21 cellular contexts compared by ENCODE assay signal in the genomic region with DNA sequence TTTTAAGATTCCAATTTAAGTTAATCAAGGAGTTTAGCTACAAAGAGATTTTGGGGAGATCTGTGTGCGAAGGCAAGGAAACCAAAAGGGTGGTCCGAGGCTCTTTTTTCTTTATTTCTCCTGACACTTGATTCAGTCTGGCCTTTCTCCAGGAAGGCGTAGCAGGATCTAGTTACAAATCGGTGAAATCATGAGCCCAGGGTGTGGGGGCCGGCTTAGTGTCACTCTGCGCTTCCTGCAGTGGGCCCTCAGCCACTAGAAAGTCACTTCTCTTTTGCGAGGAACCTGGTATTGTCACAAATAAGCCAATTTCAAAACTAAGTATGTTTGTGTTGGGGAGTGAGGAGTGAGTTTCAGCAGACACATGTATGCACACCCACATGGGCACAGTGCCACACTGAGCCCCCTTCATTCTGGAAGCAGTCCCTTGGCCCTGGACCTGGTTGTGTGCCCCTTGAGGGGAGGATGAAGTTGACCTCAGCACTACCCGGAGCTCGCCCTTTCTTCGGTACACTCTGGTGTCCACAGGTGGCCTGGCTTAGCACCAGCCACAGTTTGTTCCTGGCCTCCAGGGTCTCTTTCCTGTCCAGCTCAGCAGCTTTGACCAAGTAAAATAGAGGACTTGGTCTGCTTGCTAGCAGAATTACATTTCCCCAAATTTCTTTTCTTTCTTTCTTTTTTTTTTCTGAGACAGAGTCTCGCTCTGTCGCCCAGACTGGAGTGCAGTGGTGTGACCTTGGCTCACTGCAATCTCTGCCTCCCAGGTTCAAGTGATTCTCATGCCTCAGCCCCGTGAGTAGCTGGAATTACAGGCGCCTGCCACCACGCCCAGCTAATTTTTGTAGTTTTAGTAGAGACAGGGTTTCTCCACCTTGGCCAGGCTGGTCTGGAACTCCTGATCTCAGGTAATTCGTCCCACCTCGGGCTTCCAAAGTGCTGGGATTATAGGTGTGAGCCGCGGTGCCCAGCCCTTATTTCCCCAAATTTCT.
DNase-seq lines count a peak whose midpoint lies in the region; ATAC-seq and TF ChIP-seq lines count a peak whose summit lies in the region.
"Had no signal": no experiment of that assay in that cellular context is flagged by ENCODE, and none has a peak within 500 bp of the region (broad histone marks: within the 10 kb centered on the region; RNA-seq: fewer than 3 reads in every experiment).

No MANE protein-coding gene starts in this region.

- intact Hi-C loops in Right ventricle myocardium inferior (cut with DNase I) (no loop called here), cardiac septum (cut with DNase I) (no loop called here), upper lobe of right lung (cut with DNase I) (no loop called here), OCI-LY7 (cut with micrococcal nuclease; ENCODE audit: unreplicated experiment) (no loop called here)

- H3K4me3 ChIP-seq in fibroblast of lung (replicated peaks in 1 of 4; ENCODE audit: control extremely low read depth in 1 of 4, insufficient read depth in 1 of 4, low read depth in 3 of 4, low read length in 4 of 4): no peak overlapping the region
- no peak overlapping the region for H3K4me3 ChIP-seq in upper lobe of right lung
- no peak overlapping the region for H3K4me3 ChIP-seq in OCI-LY7 (ENCODE audit: low read depth, low read length, poor library complexity, severe bottlenecking)

- DNase-seq in Right ventricle myocardium inferior (ENCODE audit: missing footprints): peak; percentile 13
- DNase-seq in cardiac septum (ENCODE audit: low spot score): no peak
- peak; percentile 31 to 46 for DNase-seq in fibroblast of lung (ENCODE audit: low read depth in 2 of 2)
- no peak for DNase-seq in upper lobe of right lung
- DNase-seq in activated CD4-positive, alpha-beta T cell treated with anti-CD3 and anti-CD28 coated beads for 48 hours: no peak
- no peak for DNase-seq in OCI-LY7 (ENCODE audit: low spot score)
- DNase-seq: ACHN; activated CD4-positive, CD25-positive, alpha-beta regulatory T cell treated with anti-CD3 and anti-CD28 coated beads, Interleukin-2, amount 50 U/mL, for 72 hours; activated naive CD8-positive, alpha-beta T cell treated with anti-CD3 and anti-CD28 coated beads, Interleukin-2, amount 50 U/mL, for 24 hours; CD4-positive, alpha-beta T cell; DMS53; Kasumi-1; NCI-H146; NCI-H524; PC-3 had no signal

- POLR2A ChIA-PET in OCI-LY7 (lab: Charles Lee): interaction anchor here (0.7 to 1.4 kb wide), 2 partner anchors 12 to 34 kb away, joined by 3 read pairs; no protein-coding TSS in a partner anchor

- H4K20me1 ChIP-seq in fibroblast of lung (ENCODE audit: control insufficient read depth, extremely low read depth, insufficient read depth, low read length) (no peaks in the 10 kb centered on the region), OCI-LY7 (ENCODE audit: insufficient read depth, low read length) (no peaks in the 10 kb centered on the region)

- peaks cover 15% of the 10 kb centered on the region for H3K4me1 ChIP-seq in fibroblast of lung (ENCODE audit: control insufficient read depth, extremely low read depth, insufficient read depth, low read length)
- peaks cover 9% of the 10 kb centered on the region for H3K4me1 ChIP-seq in upper lobe of right lung
- H3K4me1 ChIP-seq in OCI-LY7 (ENCODE audit: insufficient read depth, low read length, poor library complexity, severe bottlenecking): no peaks in the 10 kb centered on the region

- H3K9ac ChIP-seq in fibroblast of lung (ENCODE audit: insufficient read depth, low read length): no peak overlapping the region

- H3K27me3 ChIP-seq in fibroblast of lung (ENCODE audit: control insufficient read depth, insufficient read depth, low read length) (no peaks in the 10 kb centered on the region), upper lobe of right lung (no peaks in the 10 kb centered on the region)

- CTCF ChIA-PET in OCI-LY7 (lab: Charles Lee; ENCODE audit: unreplicated experiment): no interaction called here

- BruUV-seq in OCI-LY7 (replicated peaks; lab: Mats Ljungman, UMichigan): no TSS peak

- H3K27me3 Mint-ChIP-seq in nephron (ENCODE audit: low read depth): no peaks in the 10 kb centered on the region
- H3K27me3 Mint-ChIP-seq: activated naive CD8-positive, alpha-beta T cell treated with anti-CD3 and anti-CD28 coated beads, Interleukin-2, amount 50 U/mL, for 24 hours; memory B cell had no signal

- H3K27ac ChIP-seq in fibroblast of lung (ENCODE audit: insufficient read depth, low read length) (no peak overlapping the region), upper lobe of right lung (no peak overlapping the region), OCI-LY7 (ENCODE audit: low read depth, low read length, poor library complexity, severe bottlenecking) (no peak overlapping the region)

- H3K4me2 ChIP-seq in fibroblast of lung (ENCODE audit: extremely low read depth, insufficient read depth, low read length) (no peak overlapping the region), OCI-LY7 (ENCODE audit: low read length) (no peak overlapping the region)

- H3K4me3 Mint-ChIP-seq in nephron: no peak overlapping the region
- H3K4me3 Mint-ChIP-seq: activated naive CD8-positive, alpha-beta T cell treated with anti-CD3 and anti-CD28 coated beads, Interleukin-2, amount 50 U/mL, for 24 hours; activated T-helper 17 cell treated with anti-CD3 and anti-CD28 coated beads, Interleukin-2, amount 50 U/mL, for 72 hours; CD4-positive, alpha-beta T cell; memory B cell; stimulated activated naive CD8-positive, alpha-beta T cell treated with anti-CD3 and anti-CD28 coated beads, Interleukin-15, Interleukin-2, amounts not matched to agents 100 ng/mL and 50 ng/mL, for 24 hours; T-helper 2 cell treated with Interferon-gamma antibody and Interleukin-4, amounts not matched to agents 5 μg/mL and 100 μg/mL, for 36 hours had no signal

- H3K9me3 ChIP-seq in fibroblast of lung (ENCODE audit: control insufficient read depth, insufficient read depth, low read depth, low read length) (no peaks in the 10 kb centered on the region), upper lobe of right lung (no peaks in the 10 kb centered on the region), OCI-LY7 (ENCODE audit: low read length) (no peaks in the 10 kb centered on the region)

- H3K9me3 Mint-ChIP-seq in nephron: no peaks in the 10 kb centered on the region
- H3K9me3 Mint-ChIP-seq: activated naive CD8-positive, alpha-beta T cell treated with anti-CD3 and anti-CD28 coated beads, Interleukin-2, amount 50 U/mL, for 24 hours; activated T-helper 17 cell treated with anti-CD3 and anti-CD28 coated beads, Interleukin-2, amount 50 U/mL, for 72 hours; CD4-positive, alpha-beta T cell; memory B cell; stimulated activated naive CD8-positive, alpha-beta T cell treated with anti-CD3 and anti-CD28 coated beads, Interleukin-15, Interleukin-2, amounts not matched to agents 100 ng/mL and 50 ng/mL, for 24 hours; T-helper 2 cell treated with Interferon-gamma antibody and Interleukin-4, amounts not matched to agents 5 μg/mL and 100 μg/mL, for 36 hours had no signal

- TF ChIP-seq CTCF in fibroblast of lung (conservative IDR thresholded peaks at IDR 0.05 in 1 of 2, IDR thresholded peaks at IDR 0.05 in 1 of 2; ENCODE audit: low read depth in 1 of 2, low read length in 2 of 2) (no peak), nephron (IDR thresholded peaks at IDR 0.05; ENCODE audit: unreplicated experiment in 3 of 3) (no peak), upper lobe of right lung (IDR thresholded peaks at IDR 0.05) (no peak), OCI-LY7 (conservative IDR thresholded peaks at IDR 0.05; ENCODE audit: low read length) (no peak)

- H3K9me2 ChIP-seq in OCI-LY7 (ENCODE audit: insufficient read depth, low read length): no peaks in the 10 kb centered on the region

- no peaks in the 10 kb centered on the region for H3K36me3 Mint-ChIP-seq in nephron (ENCODE audit: low read depth)
- H3K36me3 Mint-ChIP-seq: memory B cell had no signal

- peaks cover 57% of the 10 kb centered on the region for H3K4me1 Mint-ChIP-seq in nephron
- H3K4me1 Mint-ChIP-seq: activated naive CD8-positive, alpha-beta T cell treated with anti-CD3 and anti-CD28 coated beads, Interleukin-2, amount 50 U/mL, for 24 hours; activated T-helper 17 cell treated with anti-CD3 and anti-CD28 coated beads, Interleukin-2, amount 50 U/mL, for 72 hours; memory B cell had no signal

- H3K79me2 ChIP-seq in fibroblast of lung (ENCODE audit: control insufficient read depth, insufficient read depth, low read length): no peaks in the 10 kb centered on the region
- no peaks in the 10 kb centered on the region for H3K79me2 ChIP-seq in OCI-LY7 (ENCODE audit: insufficient read depth, low read depth, low read length)

- H3K27ac Mint-ChIP-seq in nephron: peak overlapping the region; percentile 37 to 51 (median 48)
- H3K27ac Mint-ChIP-seq: activated naive CD8-positive, alpha-beta T cell treated with anti-CD3 and anti-CD28 coated beads, Interleukin-2, amount 50 U/mL, for 24 hours; activated T-helper 17 cell treated with anti-CD3 and anti-CD28 coated beads, Interleukin-2, amount 50 U/mL, for 72 hours; CD4-positive, alpha-beta T cell; memory B cell; stimulated activated naive CD8-positive, alpha-beta T cell treated with anti-CD3 and anti-CD28 coated beads, Interleukin-15, Interleukin-2, amounts not matched to agents 100 ng/mL and 50 ng/mL, for 24 hours; T-helper 2 cell treated with Interferon-gamma antibody and Interleukin-4, amounts not matched to agents 5 μg/mL and 100 μg/mL, for 36 hours had no signal

- no peaks in the 10 kb centered on the region for H3K36me3 ChIP-seq in fibroblast of lung (ENCODE audit: control insufficient read depth, insufficient read depth, low read length)
- H3K36me3 ChIP-seq in upper lobe of right lung: peaks cover 8% of the 10 kb centered on the region
- no peaks in the 10 kb centered on the region for H3K36me3 ChIP-seq in OCI-LY7 (ENCODE audit: insufficient read depth, low read length)

- H2AFZ ChIP-seq in fibroblast of lung (ENCODE audit: low read length) (no peak overlapping the region), OCI-LY7 (ENCODE audit: low read length) (no peak overlapping the region)

- ATAC-seq in Right ventricle myocardium inferior (peak; percentile 39), upper lobe of right lung (peak; percentile 6), HG02763 (IDR thresholded peaks at IDR 0.05; ENCODE audit: unreplicated experiment) (no peak)
- ATAC-seq: activated naive CD8-positive, alpha-beta T cell treated with anti-CD3 and anti-CD28 coated beads, Interleukin-2, amount 50 U/mL, for 24 hours; activated T-helper 17 cell treated with anti-CD3 and anti-CD28 coated beads, Interleukin-2, amount 50 U/mL, for 72 hours; PC-3 had no signal

Comparison
In these comparisons a context has a peak if more than half of its experiments do, and no peak if none do; other contexts are left out.
1. DNase-seq: peak in Right ventricle myocardium inferior (single experiment) and fibroblast of lung (2 of 2); none in cardiac septum (single experiment), upper lobe of right lung (single experiment), activated CD4-positive, alpha-beta T cell treated with anti-CD3 and anti-CD28 coated beads for 48 hours (single experiment) and OCI-LY7 (single experiment).